Comparison of ENCODE assay signal across 16 cellular contexts in the genomic region with DNA sequence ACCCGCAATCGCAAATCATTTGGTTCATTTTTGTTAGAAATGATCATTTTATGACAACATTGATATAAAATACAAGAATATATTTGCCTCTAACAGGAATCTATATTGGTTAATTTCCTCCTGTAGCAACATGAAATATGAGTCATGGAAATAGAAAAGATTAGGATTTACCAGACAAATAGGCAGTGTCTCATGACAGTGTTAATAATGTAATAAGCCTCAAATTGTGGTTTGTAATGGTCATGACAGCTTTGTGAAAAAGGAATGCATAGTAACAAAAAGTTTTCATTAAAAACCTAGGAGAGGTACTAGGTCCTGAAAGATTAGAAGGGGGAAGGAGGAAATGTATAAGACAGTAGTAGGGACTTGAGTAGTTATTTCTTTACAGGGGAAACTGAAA. TPM values are rescaled to one million over a fixed set of nuclear protein-coding genes. Genes with fewer than 3 reads are reported as not detected.
DNase-seq lines count a peak whose midpoint lies in the region; ATAC-seq and TF ChIP-seq lines count a peak whose summit lies in the region.
"Had no signal": no experiment of that assay in that cellular context is flagged by ENCODE, and none has a peak within 500 bp of the region (broad histone marks: within the 10 kb centered on the region; RNA-seq: fewer than 3 reads in every experiment).

No MANE protein-coding gene starts in this region.

- H3K27me3 Mint-ChIP-seq in nephron progenitor cell (ENCODE audit: low read depth, poor library complexity): peaks cover 9% of the 10 kb centered on the region
- H3K27me3 Mint-ChIP-seq in activated T-cell treated with anti-CD3 and anti-CD28 coated beads, Interleukin-2, amount 50 U/mL, for 72 hours (ENCODE audit: low read depth): no peaks in the 10 kb centered on the region

- peak; percentile 93 for ATAC-seq in RWPE2 (ENCODE audit: low read depth)
- ATAC-seq in activated T-cell treated with anti-CD3 and anti-CD28 coated beads, Interleukin-2, amount 50 U/mL, for 72 hours (replicated peaks in 1 of 2): no peak

- H3K4me3 ChIP-seq in GM23248 (no peak overlapping the region), RWPE2 (ENCODE audit: severe bottlenecking) (no peak overlapping the region), cardiac fibroblast (replicated peaks in 1 of 2; ENCODE audit: low read depth in 2 of 2, low read length in 2 of 2) (no peak overlapping the region), fibroblast of the aortic adventitia (ENCODE audit: low read depth, low read length) (no peak overlapping the region)
- H3K4me3 ChIP-seq: SK-N-MC had no signal

- H4K20me1 ChIP-seq in GM23248 (ENCODE audit: insufficient read depth): no peaks in the 10 kb centered on the region

- H3K9me3 ChIP-seq in GM23248 (ENCODE audit: low read depth) (no peaks in the 10 kb centered on the region), RWPE2 (ENCODE audit: severe bottlenecking) (no peaks in the 10 kb centered on the region)
- H3K9me3 ChIP-seq: BE2C had no signal

- H3K4me3 Mint-ChIP-seq in nephron progenitor cell: no peak overlapping the region
- H3K4me3 Mint-ChIP-seq in activated T-cell treated with anti-CD3 and anti-CD28 coated beads, Interleukin-2, amount 50 U/mL, for 72 hours: no peak overlapping the region

- no peaks in the 10 kb centered on the region for H3K9me2 ChIP-seq in GM23248 (ENCODE audit: insufficient read depth)

- H3K4me1 ChIP-seq in GM23248 (ENCODE audit: insufficient read depth) (no peaks in the 10 kb centered on the region), RWPE2 (ENCODE audit: insufficient read depth, poor library complexity, severe bottlenecking) (peaks cover 19% of the 10 kb centered on the region)
- H3K4me1 ChIP-seq: BE2C had no signal

- in situ Hi-C loops in GM23248 (cut with MboI): no loop called here

- WGBS in GM23248 (ENCODE audit: low coverage in 1 of 2, low lambda C conversion rate in 2 of 2, missing lambda C conversion rate in 2 of 2), 2 experiments: 93 to 98% methylated on average over 2 of the region's 2 CpGs

- no peaks in the 10 kb centered on the region for H3K4me1 Mint-ChIP-seq in nephron progenitor cell
- H3K4me1 Mint-ChIP-seq in activated T-cell treated with anti-CD3 and anti-CD28 coated beads, Interleukin-2, amount 50 U/mL, for 72 hours (ENCODE audit: low read depth): no peaks in the 10 kb centered on the region

- peaks cover 6% of the 10 kb centered on the region for H3K9me3 Mint-ChIP-seq in nephron progenitor cell
- H3K9me3 Mint-ChIP-seq in activated T-cell treated with anti-CD3 and anti-CD28 coated beads, Interleukin-2, amount 50 U/mL, for 72 hours: peaks cover 0 to 3% of the 10 kb centered on the region in 2 donors

- no peak overlapping the region for H3K4me2 ChIP-seq in GM23248 (ENCODE audit: unreplicated experiment)

- H3K27ac Mint-ChIP-seq in nephron progenitor cell: no peak overlapping the region
- H3K27ac Mint-ChIP-seq in activated T-cell treated with anti-CD3 and anti-CD28 coated beads, Interleukin-2, amount 50 U/mL, for 72 hours: no peak overlapping the region

- H3K27me3 ChIP-seq in GM23248 (replicated peaks; ENCODE audit: insufficient read depth) (no peaks in the 10 kb centered on the region), RWPE2 (ENCODE audit: insufficient read depth, poor library complexity, severe bottlenecking) (no peaks in the 10 kb centered on the region)
- H3K27me3 ChIP-seq: BE2C had no signal

- H3F3A ChIP-seq in GM23248 (ENCODE audit: insufficient read depth): no peaks in the 10 kb centered on the region

- H3K36me3 ChIP-seq in GM23248 (ENCODE audit: low read depth) (no peaks in the 10 kb centered on the region), RWPE2 (ENCODE audit: low read depth) (no peaks in the 10 kb centered on the region)
- H3K36me3 ChIP-seq: BE2C had no signal

- no peak for TF ChIP-seq CTCF in RWPE2 (IDR thresholded peaks at IDR 0.05; ENCODE audit: poor library complexity, severe bottlenecking)
- TF ChIP-seq CTCF in cardiac fibroblast (IDR thresholded peaks at IDR 0.05; ENCODE audit: low read depth, low read length): no peak
- no peak for TF ChIP-seq CTCF in fibroblast of the aortic adventitia (IDR thresholded peaks at IDR 0.05; ENCODE audit: insufficient read depth, low read length)
- no peak for TF ChIP-seq CTCF in nephron progenitor cell (IDR thresholded peaks at IDR 0.05)

- DNase-seq in GM23248 (peak; percentile 16), RWPE2 (ENCODE audit: low spot score) (no peak), cardiac fibroblast (ENCODE audit: low read depth in 2 of 2) (peak; percentile 13 to 47), fibroblast of the aortic adventitia (ENCODE audit: low read depth) (peak; percentile 18), nephron progenitor cell (no peak), NCI-H510A treated with DMSO at 0.1 percent for 48 hours (lab: John Stamatoyannopoulos, UW) (no peak), DMS79 treated with DMSO at 0.1 percent for 48 hours (lab: John Stamatoyannopoulos, UW) (no peak)
- no peak for DNase-seq in activated T-cell treated with anti-CD3 and anti-CD28 coated beads, Interleukin-2, amount 50 U/mL, for 72 hours
- DNase-seq: BE2C, NCI-H1092 treated with DMSO at 0.1 percent for 48 hours, NCI-H1436 treated with DMSO at 0.1 percent for 48 hours, NCI-H2029, NCI-H2227 treated with DMSO at 0.1 percent for 48 hours, NCI-H526, SHP77 had no signal

- no peaks in the 10 kb centered on the region for H3K36me3 Mint-ChIP-seq in nephron progenitor cell (ENCODE audit: low read depth)
- no peaks in the 10 kb centered on the region for H3K36me3 Mint-ChIP-seq in activated T-cell treated with anti-CD3 and anti-CD28 coated beads, Interleukin-2, amount 50 U/mL, for 72 hours (ENCODE audit: insufficient read depth in 2 of 2)

- no peak overlapping the region for H3K9ac ChIP-seq in GM23248

- no peaks in the 10 kb centered on the region for H3K79me2 ChIP-seq in GM23248 (ENCODE audit: insufficient read depth)

- no peak overlapping the region for H2AFZ ChIP-seq in GM23248

- H3K27ac ChIP-seq in GM23248 (no peak overlapping the region), RWPE2 (ENCODE audit: poor library complexity, severe bottlenecking) (peak overlapping the region; percentile 56)
- H3K27ac ChIP-seq: SK-N-MC had no signal

RNA-seq across cellular contexts. Expression of a gene that starts 7.9 kb away (rescaled TPM):
- 37.1 and 37.3 TPM in 2 replicates for total RNA-seq in GM23248 (2014; rRNA removed; shearing (Covaris generic))
- polyA plus RNA-seq in GM23248 (2016; fragmentation: Nextera tagmentation; extraction: Ambion mirVana): 6.6 and 6.8 TPM in 2 replicates
- 50.1 and 81.3 TPM in 2 replicates for total RNA-seq in fibroblast of the aortic adventitia (ENCODE audit: low replicate concordance)
- 10 to 100 TPM; 22.5 to 25.1 TPM for total RNA-seq in activated T-cell treated with anti-CD3 and anti-CD28 coated beads, Interleukin-2, amount 50 U/mL, for 72 hours

RNA-seq across cellular contexts. Expression of a gene that starts 41.0 kb away (rescaled TPM):
- total RNA-seq in GM23248 (2014; rRNA removed; shearing (Covaris generic)): 20.5 and 23.5 TPM in 2 replicates
- polyA plus RNA-seq in GM23248 (2016; fragmentation: Nextera tagmentation; extraction: Ambion mirVana): 20.8 and 21.6 TPM in 2 replicates
- 18.4 and 34.9 TPM in 2 replicates for total RNA-seq in fibroblast of the aortic adventitia (ENCODE audit: low replicate concordance)
- total RNA-seq in activated T-cell treated with anti-CD3 and anti-CD28 coated beads, Interleukin-2, amount 50 U/mL, for 72 hours: 10 to 100 TPM; 52.0 to 57.7 TPM

Comparison
In these comparisons a context has a peak if more than half of its experiments do, and no peak if none do; other contexts are left out.
1. DNase-seq: peak in GM23248 (single experiment), cardiac fibroblast (2 of 2) and fibroblast of the aortic adventitia (single experiment); none in RWPE2 (single experiment), nephron progenitor cell (single experiment), NCI-H510A treated with DMSO at 0.1 percent for 48 hours (single experiment), activated T-cell treated with anti-CD3 and anti-CD28 coated beads, Interleukin-2, amount 50 U/mL, for 72 hours (0 of 2) and DMS79 treated with DMSO at 0.1 percent for 48 hours (single experiment).